In genomic region chr7:127651556-127652332, GRCh38 we compare ENCODE assay signal across 1 cellular context.
A peak's percentile ranks its signal among the peaks of the same experiment; 100 is the strongest.
TF ChIP-seq lines count a peak whose summit lies in the region.

Gene SND1, plus strand, starts transcription at chr7:127652194. Its CDS starts 180 bp downstream, at chr7:127652374.

TF ChIP-seq in HepG2, 621 proteins besides CTCF, POLR2A, EP300 and RAD21 (continued from another document and continues in another):
- TF ChIP-seq CEBPB (IDR thresholded peaks at IDR 0.05; ENCODE audit: borderline replicate concordance, low read depth, low read length), result no peak
- no peak for TF ChIP-seq ZNF850 (CRISPR knock-in tag; conservative IDR thresholded peaks at IDR 0.05)
- 0 out of 2 replicates have a peak, but pooled peaks have one; percentile 58 for TF ChIP-seq ZNF30 (CRISPR knock-in tag; IDR thresholded peaks at IDR 0.05)
- peak; percentile 72 for TF ChIP-seq GABPA (IDR thresholded peaks at IDR 0.05; ENCODE audit: low read depth, low read length)
- peak; percentile 94 for TF ChIP-seq GABPA (CRISPR knock-in tag; IDR thresholded peaks at IDR 0.05; ENCODE audit: low read depth)
- no peak for TF ChIP-seq PBX3 (CRISPR knock-in tag; IDR thresholded peaks at IDR 0.05; ENCODE audit: borderline replicate concordance)
- TF ChIP-seq, protein P1, sequence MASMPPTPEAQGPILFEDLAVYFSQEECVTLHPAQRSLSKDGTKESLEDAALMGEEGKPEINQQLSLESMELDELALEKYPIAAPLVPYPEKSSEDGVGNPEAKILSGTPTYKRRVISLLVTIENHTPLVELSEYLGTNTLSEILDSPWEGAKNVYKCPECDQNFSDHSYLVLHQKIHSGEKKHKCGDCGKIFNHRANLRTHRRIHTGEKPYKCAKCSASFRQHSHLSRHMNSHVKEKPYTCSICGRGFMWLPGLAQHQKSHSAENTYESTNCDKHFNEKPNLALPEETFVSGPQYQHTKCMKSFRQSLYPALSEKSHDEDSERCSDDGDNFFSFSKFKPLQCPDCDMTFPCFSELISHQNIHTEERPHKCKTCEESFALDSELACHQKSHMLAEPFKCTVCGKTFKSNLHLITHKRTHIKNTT (CRISPR knock-in tag; IDR thresholded peaks at IDR 0.05), result no peak
- no peak for TF ChIP-seq GPN1 (CRISPR knock-in tag; IDR thresholded peaks at IDR 0.05; ENCODE audit: borderline replicate concordance)
- TF ChIP-seq ZNF737 (CRISPR knock-in tag; IDR thresholded peaks at IDR 0.05; ENCODE audit: borderline replicate concordance), result no peak; the same call in 1 of the 2 replicates
- TF ChIP-seq JARID2 (CRISPR knock-in tag; IDR thresholded peaks at IDR 0.05; ENCODE audit: insufficient replicate concordance), result no peak
- TF ChIP-seq ZNF75D (CRISPR knock-in tag; IDR thresholded peaks at IDR 0.05; ENCODE audit: borderline replicate concordance), result no peak
- no peak for TF ChIP-seq FIP1L1 (IDR thresholded peaks at IDR 0.05; ENCODE audit: borderline replicate concordance, insufficient read depth, low read depth, low read length)
- TF ChIP-seq, protein P2, sequence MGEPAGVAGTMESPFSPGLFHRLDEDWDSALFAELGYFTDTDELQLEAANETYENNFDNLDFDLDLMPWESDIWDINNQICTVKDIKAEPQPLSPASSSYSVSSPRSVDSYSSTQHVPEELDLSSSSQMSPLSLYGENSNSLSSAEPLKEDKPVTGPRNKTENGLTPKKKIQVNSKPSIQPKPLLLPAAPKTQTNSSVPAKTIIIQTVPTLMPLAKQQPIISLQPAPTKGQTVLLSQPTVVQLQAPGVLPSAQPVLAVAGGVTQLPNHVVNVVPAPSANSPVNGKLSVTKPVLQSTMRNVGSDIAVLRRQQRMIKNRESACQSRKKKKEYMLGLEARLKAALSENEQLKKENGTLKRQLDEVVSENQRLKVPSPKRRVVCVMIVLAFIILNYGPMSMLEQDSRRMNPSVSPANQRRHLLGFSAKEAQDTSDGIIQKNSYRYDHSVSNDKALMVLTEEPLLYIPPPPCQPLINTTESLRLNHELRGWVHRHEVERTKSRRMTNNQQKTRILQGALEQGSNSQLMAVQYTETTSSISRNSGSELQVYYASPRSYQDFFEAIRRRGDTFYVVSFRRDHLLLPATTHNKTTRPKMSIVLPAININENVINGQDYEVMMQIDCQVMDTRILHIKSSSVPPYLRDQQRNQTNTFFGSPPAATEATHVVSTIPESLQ (CRISPR knock-in tag; conservative IDR thresholded peaks at IDR 0.05), result no peak
- no peak for TF ChIP-seq ZNF33B (CRISPR knock-in tag; IDR thresholded peaks at IDR 0.05)
- peak; percentile 46 for TF ChIP-seq YY1 (IDR thresholded peaks at IDR 0.05; ENCODE audit: insufficient read depth, insufficient replicate concordance, low read depth, low read length)
- TF ChIP-seq, protein P3, sequence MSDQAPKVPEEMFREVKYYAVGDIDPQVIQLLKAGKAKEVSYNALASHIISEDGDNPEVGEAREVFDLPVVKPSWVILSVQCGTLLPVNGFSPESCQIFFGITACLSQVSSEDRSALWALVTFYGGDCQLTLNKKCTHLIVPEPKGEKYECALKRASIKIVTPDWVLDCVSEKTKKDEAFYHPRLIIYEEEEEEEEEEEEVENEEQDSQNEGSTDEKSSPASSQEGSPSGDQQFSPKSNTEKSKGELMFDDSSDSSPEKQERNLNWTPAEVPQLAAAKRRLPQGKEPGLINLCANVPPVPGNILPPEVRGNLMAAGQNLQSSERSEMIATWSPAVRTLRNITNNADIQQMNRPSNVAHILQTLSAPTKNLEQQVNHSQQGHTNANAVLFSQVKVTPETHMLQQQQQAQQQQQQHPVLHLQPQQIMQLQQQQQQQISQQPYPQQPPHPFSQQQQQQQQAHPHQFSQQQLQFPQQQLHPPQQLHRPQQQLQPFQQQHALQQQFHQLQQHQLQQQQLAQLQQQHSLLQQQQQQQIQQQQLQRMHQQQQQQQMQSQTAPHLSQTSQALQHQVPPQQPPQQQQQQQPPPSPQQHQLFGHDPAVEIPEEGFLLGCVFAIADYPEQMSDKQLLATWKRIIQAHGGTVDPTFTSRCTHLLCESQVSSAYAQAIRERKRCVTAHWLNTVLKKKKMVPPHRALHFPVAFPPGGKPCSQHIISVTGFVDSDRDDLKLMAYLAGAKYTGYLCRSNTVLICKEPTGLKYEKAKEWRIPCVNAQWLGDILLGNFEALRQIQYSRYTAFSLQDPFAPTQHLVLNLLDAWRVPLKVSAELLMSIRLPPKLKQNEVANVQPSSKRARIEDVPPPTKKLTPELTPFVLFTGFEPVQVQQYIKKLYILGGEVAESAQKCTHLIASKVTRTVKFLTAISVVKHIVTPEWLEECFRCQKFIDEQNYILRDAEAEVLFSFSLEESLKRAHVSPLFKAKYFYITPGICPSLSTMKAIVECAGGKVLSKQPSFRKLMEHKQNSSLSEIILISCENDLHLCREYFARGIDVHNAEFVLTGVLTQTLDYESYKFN (CRISPR knock-in tag; conservative IDR thresholded peaks at IDR 0.05), result peak; percentile 46
- TF ChIP-seq ZNF710 (CRISPR knock-in tag; IDR thresholded peaks at IDR 0.05; ENCODE audit: borderline replicate concordance), result no peak
- peak; percentile 96 for TF ChIP-seq HDAC1 (CRISPR knock-in tag; IDR thresholded peaks at IDR 0.05)
- TF ChIP-seq HOXA9 (CRISPR knock-in tag; IDR thresholded peaks at IDR 0.05; ENCODE audit: borderline replicate concordance), result 0 out of 2 replicates have a peak, but pooled peaks have one; percentile 64
- TF ChIP-seq HIVEP1 (CRISPR knock-in tag; IDR thresholded peaks at IDR 0.05), result peak; percentile 31; the same call in 1 of the 2 replicates
- TF ChIP-seq ZNF670 (CRISPR knock-in tag; IDR thresholded peaks at IDR 0.05; ENCODE audit: borderline replicate concordance), result peak; percentile 99; the same call in 1 of the 2 replicates
- peak; percentile 73 for TF ChIP-seq BHLHE40 (IDR thresholded peaks at IDR 0.05; ENCODE audit: low read length)
- TF ChIP-seq ZNF326 (CRISPR knock-in tag; IDR thresholded peaks at IDR 0.05; ENCODE audit: borderline replicate concordance), result no peak
- TF ChIP-seq ZBTB39 (CRISPR knock-in tag; IDR thresholded peaks at IDR 0.05), result no peak
- TF ChIP-seq ZNF672 (CRISPR knock-in tag; IDR thresholded peaks at IDR 0.05), result no peak
- TF ChIP-seq SMAD3 (CRISPR knock-in tag; IDR thresholded peaks at IDR 0.05), result 0 out of 2 replicates have a peak, but pooled peaks have one; percentile 22
- TF ChIP-seq PLRG1 (conservative IDR thresholded peaks at IDR 0.05), result no peak
- no peak; the same call in 1 of the 2 replicates for TF ChIP-seq ZNF777 (CRISPR knock-in tag; IDR thresholded peaks at IDR 0.05)
- TF ChIP-seq, protein P4, sequence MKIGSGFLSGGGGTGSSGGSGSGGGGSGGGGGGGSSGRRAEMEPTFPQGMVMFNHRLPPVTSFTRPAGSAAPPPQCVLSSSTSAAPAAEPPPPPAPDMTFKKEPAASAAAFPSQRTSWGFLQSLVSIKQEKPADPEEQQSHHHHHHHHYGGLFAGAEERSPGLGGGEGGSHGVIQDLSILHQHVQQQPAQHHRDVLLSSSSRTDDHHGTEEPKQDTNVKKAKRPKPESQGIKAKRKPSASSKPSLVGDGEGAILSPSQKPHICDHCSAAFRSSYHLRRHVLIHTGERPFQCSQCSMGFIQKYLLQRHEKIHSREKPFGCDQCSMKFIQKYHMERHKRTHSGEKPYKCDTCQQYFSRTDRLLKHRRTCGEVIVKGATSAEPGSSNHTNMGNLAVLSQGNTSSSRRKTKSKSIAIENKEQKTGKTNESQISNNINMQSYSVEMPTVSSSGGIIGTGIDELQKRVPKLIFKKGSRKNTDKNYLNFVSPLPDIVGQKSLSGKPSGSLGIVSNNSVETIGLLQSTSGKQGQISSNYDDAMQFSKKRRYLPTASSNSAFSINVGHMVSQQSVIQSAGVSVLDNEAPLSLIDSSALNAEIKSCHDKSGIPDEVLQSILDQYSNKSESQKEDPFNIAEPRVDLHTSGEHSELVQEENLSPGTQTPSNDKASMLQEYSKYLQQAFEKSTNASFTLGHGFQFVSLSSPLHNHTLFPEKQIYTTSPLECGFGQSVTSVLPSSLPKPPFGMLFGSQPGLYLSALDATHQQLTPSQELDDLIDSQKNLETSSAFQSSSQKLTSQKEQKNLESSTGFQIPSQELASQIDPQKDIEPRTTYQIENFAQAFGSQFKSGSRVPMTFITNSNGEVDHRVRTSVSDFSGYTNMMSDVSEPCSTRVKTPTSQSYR (CRISPR knock-in tag; IDR thresholded peaks at IDR 0.05; ENCODE audit: borderline replicate concordance), result no peak
- TF ChIP-seq ZNF224 (CRISPR knock-in tag; IDR thresholded peaks at IDR 0.05), result no peak; the same call in 1 of the 2 replicates
- TF ChIP-seq AGO2 (optimal IDR thresholded peaks at IDR 0.05; ENCODE audit: low read depth, low read length), result no peak
- TF ChIP-seq CEBPG (CRISPR knock-in tag; IDR thresholded peaks at IDR 0.05), result no peak
- no peak for TF ChIP-seq ONECUT2 (CRISPR knock-in tag; IDR thresholded peaks at IDR 0.05)
- TF ChIP-seq ZNF446 (CRISPR knock-in tag; IDR thresholded peaks at IDR 0.05), result no peak
- TF ChIP-seq, protein P5, sequence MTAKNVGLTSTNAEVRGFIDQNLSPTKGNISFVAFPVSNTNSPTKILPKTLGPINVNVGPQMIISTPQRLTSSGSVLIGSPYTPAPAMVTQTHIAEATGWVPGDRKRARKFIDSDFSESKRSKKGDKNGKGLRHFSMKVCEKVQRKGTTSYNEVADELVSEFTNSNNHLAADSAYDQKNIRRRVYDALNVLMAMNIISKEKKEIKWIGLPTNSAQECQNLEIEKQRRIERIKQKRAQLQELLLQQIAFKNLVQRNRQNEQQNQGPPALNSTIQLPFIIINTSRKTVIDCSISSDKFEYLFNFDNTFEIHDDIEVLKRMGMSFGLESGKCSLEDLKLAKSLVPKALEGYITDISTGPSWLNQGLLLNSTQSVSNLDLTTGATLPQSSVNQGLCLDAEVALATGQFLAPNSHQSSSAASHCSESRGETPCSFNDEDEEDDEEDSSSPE (CRISPR knock-in tag; IDR thresholded peaks at IDR 0.05), result no peak; the same call in 1 of the 2 replicates
- 0 out of 2 replicates have a peak, but pooled peaks have one; percentile 2 for TF ChIP-seq NR2F6 (IDR thresholded peaks at IDR 0.05)
- peak; percentile 42; the same call in 1 of the 2 replicates for TF ChIP-seq NR2F6 (CRISPR knock-in tag; IDR thresholded peaks at IDR 0.05)
- peak; percentile 67; the same call in 1 of the 2 replicates for TF ChIP-seq RNF2 (conservative IDR thresholded peaks at IDR 0.05; ENCODE audit: low read depth)
